ENCODE assay signal across 28 cellular contexts in the genomic region with DNA sequence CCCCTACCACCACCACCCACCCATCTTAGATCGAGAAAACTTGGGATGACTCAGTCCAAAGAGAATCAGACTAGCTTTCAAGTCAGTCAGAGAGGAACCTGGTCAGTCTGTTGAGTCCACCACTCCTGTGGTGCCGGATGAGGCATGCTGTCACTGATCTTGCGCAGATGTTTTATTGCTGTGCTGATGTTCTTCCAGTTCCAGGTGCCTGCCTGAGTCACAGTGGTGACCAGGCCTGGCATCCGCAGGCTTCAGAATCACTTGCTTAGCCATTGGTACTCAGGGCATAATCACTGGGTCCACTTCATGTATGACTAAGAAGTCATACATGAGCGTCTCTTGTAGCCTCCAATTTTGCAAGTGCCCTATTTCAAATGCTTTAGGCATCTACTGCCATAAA.
"Had no signal": no experiment of that assay in that cellular context is flagged by ENCODE, and none has a peak within 500 bp of the region (broad histone marks: within the 10 kb centered on the region; RNA-seq: fewer than 3 reads in every experiment).

No MANE protein-coding gene starts in this region.

- DNase-seq: activated B cell treated with CpG ODN at 0.5 μM for 24 hours; activated CD4-positive, alpha-beta T cell treated with anti-CD3 and anti-CD28 coated beads for 36 hours; activated CD4-positive, alpha-beta T cell treated with anti-CD3 and anti-CD28 coated beads, Interleukin-2, amount 50 U/mL, for 4 hours; activated CD8-positive, alpha-beta memory T cell treated with anti-CD3 and anti-CD28 coated beads for 24 hours; activated CD8-positive, alpha-beta memory T cell treated with anti-CD3 and anti-CD28 coated beads, Interleukin-2, amount 50 U/mL, for 4 hours; activated naive CD4-positive, alpha-beta T cell treated with Interleukin-2 at 50 U/mL for 16 hours; activated T-cell treated with anti-CD3 and anti-CD28 coated beads, Interleukin-2, amount 50 U/mL, for 4 hours; amygdala; caudate nucleus; dermis blood vessel endothelial cell; effector CD8-positive, alpha-beta T cell; gastrocnemius medialis; hippocampal formation; kidney glomerular epithelial cell; left ventricle myocardium superior; mammary epithelial cell; midbrain; ovary; spleen; stimulated activated CD4-positive, alpha-beta T cell treated with anti-CD3 and anti-CD28 coated beads, Interleukin-4, amount 100 ng/mL, for 1 hour; stimulated activated naive CD4-positive, alpha-beta T cell treated with Interleukin-2 at 50 U/mL for 16 hours; T1000 had no signal

- H3K27me3 ChIP-seq: gastrocnemius medialis, neutrophil, ovary, right atrium auricular region, spleen had no signal

- H3K27ac ChIP-seq: gastrocnemius medialis, neutrophil, ovary, prostate gland, right atrium auricular region, spleen, thoracic aorta had no signal

- H3K36me3 ChIP-seq: gastrocnemius medialis, neutrophil, ovary, prostate gland, right atrium auricular region, spleen, thoracic aorta had no signal

- H3K4me1 ChIP-seq: gastrocnemius medialis, prostate gland, right atrium auricular region, spleen had no signal

- H3K4me3 ChIP-seq: gastrocnemius medialis, ovary, prostate gland, right atrium auricular region, spleen, thoracic aorta had no signal

- ATAC-seq: activated CD4-positive, alpha-beta T cell treated with anti-CD3 and anti-CD28 coated beads for 36 hours; activated T-cell treated with anti-CD3 and anti-CD28 coated beads, Interleukin-2, amount 50 U/mL, for 4 hours; esophagus mucosa; gastrocnemius medialis; left ventricle myocardium superior; natural killer cell treated with Interleukin-12 subunit alpha and Interleukin-12 subunit beta and Interleukin-15 and Interleukin-18, amount 100 ng/mL, for 72 hours had no signal

- H3K9me3 ChIP-seq: gastrocnemius medialis, neutrophil, ovary, prostate gland, right atrium auricular region, spleen, thoracic aorta had no signal
